ENCODE assay signal across 10 cellular contexts in genomic region chr12:5456906-5457305, GRCh38. TPM values are rescaled to one million over a fixed set of nuclear protein-coding genes. Genes with fewer than 3 reads are reported as not detected.
DNase-seq lines count a peak whose midpoint lies in the region; FAIRE-seq and TF ChIP-seq lines count a peak whose summit lies in the region.
"Had no signal": no experiment of that assay in that cellular context is flagged by ENCODE, and none has a peak within 500 bp of the region (broad histone marks: within the 10 kb centered on the region; RNA-seq: fewer than 3 reads in every experiment).

No MANE protein-coding gene starts in this region.

- in situ Hi-C loops in KBM-7 (cut with MboI; ENCODE audit: low pct_unique_long_range_greater_than_20kb, low sequenced_read_pairs): no loop called here
- in situ Hi-C loops in GM13976 (cut with MboI; ENCODE audit: low sequenced_read_pairs, unreplicated experiment): no loop called here

- no peaks in the 10 kb centered on the region for H3K27me3 ChIP-seq in bronchial epithelial cell (ENCODE audit: control insufficient read depth, insufficient read depth, low read length)

- no peaks in the 10 kb centered on the region for H3K9me3 Mint-ChIP-seq in activated T-cell treated with anti-CD3 and anti-CD28 coated beads, Interleukin-2, amount 50 U/mL, for 24 hours
- H3K9me3 Mint-ChIP-seq in T-helper 2 cell treated with Interferon-gamma antibody and Interleukin-4, amounts not matched to agents 5 μg/mL and 100 μg/mL, for 36 hours: no peaks in the 10 kb centered on the region

- no peak overlapping the region for H3K4me3 Mint-ChIP-seq in activated T-cell treated with anti-CD3 and anti-CD28 coated beads, Interleukin-2, amount 50 U/mL, for 24 hours
- no peak overlapping the region for H3K4me3 Mint-ChIP-seq in T-helper 2 cell treated with Interferon-gamma antibody and Interleukin-4, amounts not matched to agents 5 μg/mL and 100 μg/mL, for 36 hours
- H3K4me3 Mint-ChIP-seq: brain had no signal

- H3K4me1 Mint-ChIP-seq in activated T-cell treated with anti-CD3 and anti-CD28 coated beads, Interleukin-2, amount 50 U/mL, for 24 hours (ENCODE audit: low read depth): peaks cover 5% of the 10 kb centered on the region
- no peaks in the 10 kb centered on the region for H3K4me1 Mint-ChIP-seq in T-helper 2 cell treated with Interferon-gamma antibody and Interleukin-4, amounts not matched to agents 5 μg/mL and 100 μg/mL, for 36 hours (ENCODE audit: low read depth)

- H3K4me3 ChIP-seq in bronchial epithelial cell (ENCODE audit: low read depth, low read length): no peak overlapping the region

- no peak overlapping the region for H3K27ac Mint-ChIP-seq in activated T-cell treated with anti-CD3 and anti-CD28 coated beads, Interleukin-2, amount 50 U/mL, for 24 hours
- H3K27ac Mint-ChIP-seq in T-helper 2 cell treated with Interferon-gamma antibody and Interleukin-4, amounts not matched to agents 5 μg/mL and 100 μg/mL, for 36 hours: no peak overlapping the region

- no peaks in the 10 kb centered on the region for H3K36me3 ChIP-seq in bronchial epithelial cell (ENCODE audit: control insufficient read depth, insufficient read depth, low read length)

- H3K36me3 Mint-ChIP-seq in activated T-cell treated with anti-CD3 and anti-CD28 coated beads, Interleukin-2, amount 50 U/mL, for 24 hours (ENCODE audit: low read depth): no peaks in the 10 kb centered on the region
- H3K36me3 Mint-ChIP-seq in T-helper 2 cell treated with Interferon-gamma antibody and Interleukin-4, amounts not matched to agents 5 μg/mL and 100 μg/mL, for 36 hours (ENCODE audit: low read depth): no peaks in the 10 kb centered on the region
- H3K36me3 Mint-ChIP-seq: brain had no signal

- peak; percentile 88 for FAIRE-seq in bronchial epithelial cell (lab: Jason Lieb, UNC)

- peak; percentile 73 for DNase-seq in AG08396 (ENCODE audit: low spot score)
- DNase-seq in KBM-7: peak; percentile 3
- DNase-seq in bronchial epithelial cell (ENCODE audit: low read depth): peak; percentile 50
- DNase-seq in medulla oblongata (ENCODE audit: extremely low spot score): peak; percentile 21
- DNase-seq in GM13976 (ENCODE audit: low spot score): no peak
- DNase-seq in activated T-cell treated with anti-CD3 and anti-CD28 coated beads, Interleukin-2, amount 50 U/mL, for 24 hours: no peak
- DNase-seq in iPS-NIHi7 (ENCODE audit: extremely low spot score): no peak
- no peak for DNase-seq in T-helper 2 cell treated with Interferon-gamma antibody and Interleukin-4, amounts not matched to agents 5 μg/mL and 100 μg/mL, for 36 hours (ENCODE audit: low spot score)
- DNase-seq: left colon had no signal

- TF ChIP-seq CTCF in bronchial epithelial cell (IDR thresholded peaks at IDR 0.05; ENCODE audit: insufficient read depth, low read length, severe bottlenecking) (no peak), GM13976 (IDR thresholded peaks at IDR 0.05; ENCODE audit: borderline replicate concordance, control extremely low read depth, extremely low read depth, insufficient read depth, missing control alignments) (no peak)

- H3K27me3 Mint-ChIP-seq in activated T-cell treated with anti-CD3 and anti-CD28 coated beads, Interleukin-2, amount 50 U/mL, for 24 hours: peaks cover 11% of the 10 kb centered on the region
- no peaks in the 10 kb centered on the region for H3K27me3 Mint-ChIP-seq in T-helper 2 cell treated with Interferon-gamma antibody and Interleukin-4, amounts not matched to agents 5 μg/mL and 100 μg/mL, for 36 hours (ENCODE audit: low read depth)

RNA-seq across cellular contexts. Expression of gene NTF3, which starts 25.0 kb away (rescaled TPM):
- not detected in 2 replicates for total RNA-seq in bronchial epithelial cell

Comparison
In these comparisons a context has a peak if more than half of its experiments do, and no peak if none do; other contexts are left out.
1. DNase-seq: peak in AG08396 (single experiment), KBM-7 (single experiment), bronchial epithelial cell (single experiment) and medulla oblongata (single experiment); none in GM13976 (single experiment), activated T-cell treated with anti-CD3 and anti-CD28 coated beads, Interleukin-2, amount 50 U/mL, for 24 hours (single experiment), iPS-NIHi7 (single experiment) and T-helper 2 cell treated with Interferon-gamma antibody and Interleukin-4, amounts not matched to agents 5 μg/mL and 100 μg/mL, for 36 hours (single experiment).